Comparison of ENCODE assay signal across 1 cellular context in genomic region chr2:166148811-166149400, GRCh38.
TF ChIP-seq lines count a peak whose summit lies in the region.

No MANE protein-coding gene starts in this region.

TF ChIP-seq in WTC11, 78 proteins besides CTCF, POLR2A, EP300 and RAD21 (continued from another document):
- TF ChIP-seq, protein P1, sequence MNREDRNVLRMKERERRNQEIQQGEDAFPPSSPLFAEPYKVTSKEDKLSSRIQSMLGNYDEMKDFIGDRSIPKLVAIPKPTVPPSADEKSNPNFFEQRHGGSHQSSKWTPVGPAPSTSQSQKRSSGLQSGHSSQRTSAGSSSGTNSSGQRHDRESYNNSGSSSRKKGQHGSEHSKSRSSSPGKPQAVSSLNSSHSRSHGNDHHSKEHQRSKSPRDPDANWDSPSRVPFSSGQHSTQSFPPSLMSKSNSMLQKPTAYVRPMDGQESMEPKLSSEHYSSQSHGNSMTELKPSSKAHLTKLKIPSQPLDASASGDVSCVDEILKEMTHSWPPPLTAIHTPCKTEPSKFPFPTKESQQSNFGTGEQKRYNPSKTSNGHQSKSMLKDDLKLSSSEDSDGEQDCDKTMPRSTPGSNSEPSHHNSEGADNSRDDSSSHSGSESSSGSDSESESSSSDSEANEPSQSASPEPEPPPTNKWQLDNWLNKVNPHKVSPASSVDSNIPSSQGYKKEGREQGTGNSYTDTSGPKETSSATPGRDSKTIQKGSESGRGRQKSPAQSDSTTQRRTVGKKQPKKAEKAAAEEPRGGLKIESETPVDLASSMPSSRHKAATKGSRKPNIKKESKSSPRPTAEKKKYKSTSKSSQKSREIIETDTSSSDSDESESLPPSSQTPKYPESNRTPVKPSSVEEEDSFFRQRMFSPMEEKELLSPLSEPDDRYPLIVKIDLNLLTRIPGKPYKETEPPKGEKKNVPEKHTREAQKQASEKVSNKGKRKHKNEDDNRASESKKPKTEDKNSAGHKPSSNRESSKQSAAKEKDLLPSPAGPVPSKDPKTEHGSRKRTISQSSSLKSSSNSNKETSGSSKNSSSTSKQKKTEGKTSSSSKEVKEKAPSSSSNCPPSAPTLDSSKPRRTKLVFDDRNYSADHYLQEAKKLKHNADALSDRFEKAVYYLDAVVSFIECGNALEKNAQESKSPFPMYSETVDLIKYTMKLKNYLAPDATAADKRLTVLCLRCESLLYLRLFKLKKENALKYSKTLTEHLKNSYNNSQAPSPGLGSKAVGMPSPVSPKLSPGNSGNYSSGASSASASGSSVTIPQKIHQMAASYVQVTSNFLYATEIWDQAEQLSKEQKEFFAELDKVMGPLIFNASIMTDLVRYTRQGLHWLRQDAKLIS (CRISPR knock-in tag; IDR thresholded peaks at IDR 0.05; ENCODE audit: borderline replicate concordance) = no peak
- TF ChIP-seq ZNF416 (CRISPR knock-in tag; IDR thresholded peaks at IDR 0.05) = no peak
- TF ChIP-seq, protein P2, sequence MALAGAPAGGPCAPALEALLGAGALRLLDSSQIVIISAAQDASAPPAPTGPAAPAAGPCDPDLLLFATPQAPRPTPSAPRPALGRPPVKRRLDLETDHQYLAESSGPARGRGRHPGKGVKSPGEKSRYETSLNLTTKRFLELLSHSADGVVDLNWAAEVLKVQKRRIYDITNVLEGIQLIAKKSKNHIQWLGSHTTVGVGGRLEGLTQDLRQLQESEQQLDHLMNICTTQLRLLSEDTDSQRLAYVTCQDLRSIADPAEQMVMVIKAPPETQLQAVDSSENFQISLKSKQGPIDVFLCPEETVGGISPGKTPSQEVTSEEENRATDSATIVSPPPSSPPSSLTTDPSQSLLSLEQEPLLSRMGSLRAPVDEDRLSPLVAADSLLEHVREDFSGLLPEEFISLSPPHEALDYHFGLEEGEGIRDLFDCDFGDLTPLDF (CRISPR knock-in tag; IDR thresholded peaks at IDR 0.05) = no peak
- TF ChIP-seq TEAD4 (CRISPR knock-in tag; IDR thresholded peaks at IDR 0.05) = no peak
- TF ChIP-seq OVOL2 (CRISPR knock-in tag; IDR thresholded peaks at IDR 0.05; ENCODE audit: borderline replicate concordance) = no peak
- TF ChIP-seq ZNF532 (CRISPR knock-in tag; IDR thresholded peaks at IDR 0.05; ENCODE audit: borderline replicate concordance) = no peak
- TF ChIP-seq ZBTB43 (CRISPR knock-in tag; IDR thresholded peaks at IDR 0.05) = no peak
- no peak for TF ChIP-seq PRRX2 (CRISPR knock-in tag; IDR thresholded peaks at IDR 0.05)
- TF ChIP-seq AR (CRISPR knock-in tag; IDR thresholded peaks at IDR 0.05) = no peak
- TF ChIP-seq ETV6 (CRISPR knock-in tag; IDR thresholded peaks at IDR 0.05) = no peak
- TF ChIP-seq, protein P3, sequence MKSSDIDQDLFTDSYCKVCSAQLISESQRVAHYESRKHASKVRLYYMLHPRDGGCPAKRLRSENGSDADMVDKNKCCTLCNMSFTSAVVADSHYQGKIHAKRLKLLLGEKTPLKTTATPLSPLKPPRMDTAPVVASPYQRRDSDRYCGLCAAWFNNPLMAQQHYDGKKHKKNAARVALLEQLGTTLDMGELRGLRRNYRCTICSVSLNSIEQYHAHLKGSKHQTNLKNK (CRISPR knock-in tag; IDR thresholded peaks at IDR 0.05) = no peak
- TF ChIP-seq ZNF138 (CRISPR knock-in tag; conservative IDR thresholded peaks at IDR 0.05) = no peak
- TF ChIP-seq CDX4 (CRISPR knock-in tag; IDR thresholded peaks at IDR 0.05; ENCODE audit: borderline replicate concordance) = no peak
- no peak for TF ChIP-seq NFE2L1 (CRISPR knock-in tag; IDR thresholded peaks at IDR 0.05)
